ENCODE assay signal across 31 cellular contexts in genomic region chr17:44661835-44662234, GRCh38. TPM values are rescaled to one million over a fixed set of nuclear protein-coding genes. Genes with fewer than 3 reads are reported as not detected.
"Had no signal": no experiment of that assay in that cellular context is flagged by ENCODE, and none has a peak within 500 bp of the region (broad histone marks: within the 10 kb centered on the region; RNA-seq: fewer than 3 reads in every experiment).

No MANE protein-coding gene starts in this region.

- H3K4me3 Mint-ChIP-seq: stimulated activated effector memory CD8-positive, alpha-beta T cell treated with anti-CD3 and anti-CD28 coated beads, Interleukin-12 subunit alpha, Interleukin-12 subunit beta, amount 100 ng/mL, for 72 hours; stimulated activated memory B cell treated with anti-CD40 and anti-IgM and Interleukin-4, amounts not matched to agents 10 μg/mL and 1 μg/mL and 100 μg/mL, for 72 hours; stimulated activated naive B cell treated with anti-CD40 and anti-IgM and Interleukin-4, amounts not matched to agents 10 μg/mL and 1 μg/mL and 100 μg/mL, for 72 hours; stimulated activated naive CD8-positive, alpha-beta T cell treated with anti-CD3 and anti-CD28 coated beads, Interleukin-15, amount 100 ng/mL, for 72 hours; stimulated activated naive CD8-positive, alpha-beta T cell treated with anti-CD3 and anti-CD28 coated beads, Interleukin-15, Interleukin-2, amounts not matched to agents 100 ng/mL and 50 ng/mL, for 24 hours; type B pancreatic cell had no signal

- H3K27ac Mint-ChIP-seq: stimulated activated effector memory CD8-positive, alpha-beta T cell treated with anti-CD3 and anti-CD28 coated beads, Interleukin-12 subunit alpha, Interleukin-12 subunit beta, amount 100 ng/mL, for 72 hours; stimulated activated memory B cell treated with anti-CD40 and anti-IgM and Interleukin-4, amounts not matched to agents 10 μg/mL and 1 μg/mL and 100 μg/mL, for 72 hours; stimulated activated naive B cell treated with anti-CD40 and anti-IgM and Interleukin-4, amounts not matched to agents 10 μg/mL and 1 μg/mL and 100 μg/mL, for 72 hours; stimulated activated naive CD8-positive, alpha-beta T cell treated with anti-CD3 and anti-CD28 coated beads, Interleukin-15, amount 100 ng/mL, for 72 hours; stimulated activated naive CD8-positive, alpha-beta T cell treated with anti-CD3 and anti-CD28 coated beads, Interleukin-15, Interleukin-2, amounts not matched to agents 100 ng/mL and 50 ng/mL, for 24 hours; type B pancreatic cell had no signal

- FAIRE-seq: urothelium cell line had no signal

- H3K4me3 ChIP-seq: stomach, suprapubic skin, testis, thoracic aorta, thyroid gland, tibial artery, tibial nerve, transverse colon, upper lobe of left lung, upper lobe of right lung, uterus, vagina had no signal

- H3K36me3 Mint-ChIP-seq: stimulated activated effector memory CD8-positive, alpha-beta T cell treated with anti-CD3 and anti-CD28 coated beads, Interleukin-12 subunit alpha, Interleukin-12 subunit beta, amount 100 ng/mL, for 72 hours; stimulated activated memory B cell treated with anti-CD40 and anti-IgM and Interleukin-4, amounts not matched to agents 10 μg/mL and 1 μg/mL and 100 μg/mL, for 72 hours; stimulated activated naive B cell treated with anti-CD40 and anti-IgM and Interleukin-4, amounts not matched to agents 10 μg/mL and 1 μg/mL and 100 μg/mL, for 72 hours; type B pancreatic cell had no signal

- H3K4me1 Mint-ChIP-seq: stimulated activated effector memory CD8-positive, alpha-beta T cell treated with anti-CD3 and anti-CD28 coated beads, Interleukin-12 subunit alpha, Interleukin-12 subunit beta, amount 100 ng/mL, for 72 hours; stimulated activated memory B cell treated with anti-CD40 and anti-IgM and Interleukin-4, amounts not matched to agents 10 μg/mL and 1 μg/mL and 100 μg/mL, for 72 hours; stimulated activated naive B cell treated with anti-CD40 and anti-IgM and Interleukin-4, amounts not matched to agents 10 μg/mL and 1 μg/mL and 100 μg/mL, for 72 hours had no signal

- H3K27ac ChIP-seq: stomach, suprapubic skin, testis, thoracic aorta, thyroid gland, tibial artery, tibial nerve, transverse colon, upper lobe of left lung, upper lobe of right lung, uterus, vagina had no signal

- DNase-seq: stimulated activated CD4-positive, alpha-beta T cell treated with anti-CD3 and anti-CD28 coated beads, Interleukin-2, amount 100 ng/mL, for 48 hours; stimulated activated CD4-positive, alpha-beta T cell treated with anti-CD3 and anti-CD28 coated beads, Interleukin-4, amount 100 ng/mL, for 1 hour; stimulated activated CD4-positive, alpha-beta T cell treated with anti-CD3 and anti-CD28 coated beads, Interleukin-4, amount 100 ng/mL, for 24 hours; stimulated activated CD4-positive, alpha-beta T cell treated with anti-CD3 and anti-CD28 coated beads, Interleukin-4, amount 100 ng/mL, for 4 hours; stimulated activated CD8-positive, alpha-beta memory T cell treated with anti-CD3 and anti-CD28 coated beads, Interleukin-4, amount 100 ng/mL, for 48 hours; stimulated activated naive B cell treated with anti-CD40 and anti-IgM and Interleukin-4, amounts not matched to agents 10 μg/mL and 1 μg/mL and 100 μg/mL, for 72 hours; stimulated activated naive CD4-positive, alpha-beta T cell; stimulated activated naive CD4-positive, alpha-beta T cell treated with Interleukin-2 at 50 U/mL for 16 hours; stimulated activated naive CD8-positive, alpha-beta T cell treated with anti-CD3 and anti-CD28 coated beads, Interleukin-15, amount 100 ng/mL, for 72 hours; stimulated activated naive CD8-positive, alpha-beta T cell treated with anti-CD3 and anti-CD28 coated beads, Interleukin-15, Interleukin-2, amounts not matched to agents 100 U/mL and 50 U/mL, for 24 hours; stomach; substantia nigra; testis; thyroid gland; tibial artery; transverse colon; trophoblast cell; upper lobe of left lung; upper lobe of right lung; uterus had no signal

- H3K27me3 ChIP-seq: testis had no signal

- ATAC-seq: stimulated activated effector memory CD8-positive, alpha-beta T cell treated with anti-CD3 and anti-CD28 coated beads, Interleukin-12 subunit alpha, Interleukin-12 subunit beta, amount 100 ng/mL, for 72 hours; stimulated activated memory B cell treated with anti-CD40 and anti-IgM and Interleukin-4, amounts not matched to agents 10 μg/mL and 1 μg/mL and 100 μg/mL, for 72 hours; stimulated activated naive B cell treated with anti-CD40 and anti-IgM and Interleukin-4, amounts not matched to agents 10 μg/mL and 1 μg/mL and 100 μg/mL, for 72 hours; stimulated activated naive CD8-positive, alpha-beta T cell treated with anti-CD3 and anti-CD28 coated beads, Interleukin-15, amount 100 ng/mL, for 72 hours; stimulated activated naive CD8-positive, alpha-beta T cell treated with anti-CD3 and anti-CD28 coated beads, Interleukin-15, Interleukin-2, amounts not matched to agents 100 U/mL and 50 U/mL, for 24 hours; upper lobe of right lung had no signal

- H3K9me3 ChIP-seq: suprapubic skin, testis, thoracic aorta, thyroid gland, tibial artery, transverse colon, upper lobe of left lung, upper lobe of right lung, uterus, vagina had no signal

- H3K36me3 ChIP-seq: stomach, suprapubic skin, thoracic aorta, thyroid gland, tibial artery, tibial nerve, transverse colon, upper lobe of left lung, upper lobe of right lung, vagina had no signal

- H3K9me3 Mint-ChIP-seq: stimulated activated effector memory CD8-positive, alpha-beta T cell treated with anti-CD3 and anti-CD28 coated beads, Interleukin-12 subunit alpha, Interleukin-12 subunit beta, amount 100 ng/mL, for 72 hours; stimulated activated memory B cell treated with anti-CD40 and anti-IgM and Interleukin-4, amounts not matched to agents 10 μg/mL and 1 μg/mL and 100 μg/mL, for 72 hours; stimulated activated naive CD8-positive, alpha-beta T cell treated with anti-CD3 and anti-CD28 coated beads, Interleukin-15, amount 100 ng/mL, for 72 hours; stimulated activated naive CD8-positive, alpha-beta T cell treated with anti-CD3 and anti-CD28 coated beads, Interleukin-15, Interleukin-2, amounts not matched to agents 100 ng/mL and 50 ng/mL, for 24 hours; type B pancreatic cell had no signal

- H3K4me1 ChIP-seq: testis, thyroid gland, transverse colon, upper lobe of right lung, uterus, vagina had no signal

RNA-seq across cellular contexts. Expression of gene MEIOC, which starts 5.6 kb away (rescaled TPM):
- total RNA-seq: stomach, suprapubic skin, thoracic aorta, tibial nerve, transverse colon, upper lobe of right lung, ureter, urinary bladder, vagina had no signal
